ENCODE assay signal across 8 cellular contexts in the genomic region with DNA sequence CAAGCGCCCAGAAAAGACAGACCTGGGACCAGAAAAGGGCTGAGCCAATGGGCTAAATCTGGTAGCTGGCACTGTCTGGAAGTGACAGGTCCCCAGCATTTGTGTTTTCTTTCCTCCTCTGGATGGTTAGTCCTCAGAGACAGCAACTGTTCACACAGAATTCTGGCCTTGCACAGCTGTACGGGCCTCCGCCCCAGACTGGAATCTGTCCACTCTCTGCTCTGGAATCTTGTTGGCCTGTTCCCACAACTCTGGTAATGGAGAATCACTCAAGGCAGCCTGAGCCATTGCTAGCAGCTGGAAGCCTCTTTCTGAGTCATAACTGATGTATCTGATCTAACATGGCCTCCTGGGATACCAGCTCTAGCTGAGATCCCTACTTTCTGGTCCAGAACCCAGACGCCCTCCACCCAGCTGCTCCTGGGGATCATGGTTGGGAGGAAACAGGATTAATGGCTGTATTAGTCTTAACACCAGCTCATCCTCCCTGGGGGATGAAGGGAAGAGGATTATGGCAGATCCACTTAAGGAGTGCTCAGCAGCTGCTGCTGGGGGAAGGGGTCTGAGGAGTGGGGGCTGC. TPM values are rescaled to one million over a fixed set of nuclear protein-coding genes. Genes with fewer than 3 reads are reported as not detected.
DNase-seq lines count a peak whose midpoint lies in the region; ATAC-seq and TF ChIP-seq lines count a peak whose summit lies in the region.

No MANE protein-coding gene starts in this region.

- TF ChIP-seq EP300 in SK-N-SH (IDR thresholded peaks at IDR 0.05; ENCODE audit: borderline replicate concordance in 1 of 2, low read depth in 1 of 2, low read length in 1 of 2): no peak

- H3K4me2 ChIP-seq in SK-N-SH: peak overlapping the region; percentile 35; the same call in 1 of the 2 replicates

- H3K79me2 ChIP-seq in SK-N-SH (ENCODE audit: insufficient read depth): peaks cover 88% of the 10 kb centered on the region

- no peak overlapping the region for H2AFZ ChIP-seq in SK-N-SH (ENCODE audit: low read depth)

- no peaks in the 10 kb centered on the region for H4K20me1 ChIP-seq in SK-N-SH (ENCODE audit: insufficient read depth)

- CTCF ChIA-PET in SK-N-SH (lab: Yijun Ruan, JAX): interaction anchor here (1.3 kb wide), 1 partner anchor 9 kb away, joined by 3 read pairs; no protein-coding TSS in a partner anchor

- H3K9me3 ChIP-seq in SK-N-SH (no peaks in the 10 kb centered on the region), esophagus squamous epithelium (no peaks in the 10 kb centered on the region), prostate gland (no peaks in the 10 kb centered on the region)

- no peak for ATAC-seq in HG02884 (IDR thresholded peaks at IDR 0.05; ENCODE audit: unreplicated experiment)

- H3K27ac ChIP-seq in SK-N-SH (ENCODE audit: low read depth in 2 of 2, low read length in 1 of 2) (peak overlapping the region; percentile 18 to 89), esophagus squamous epithelium (peak overlapping the region; percentile 2 to 85 (median 48)), prostate gland (no peak overlapping the region)

- H3F3A ChIP-seq in SK-N-SH (replicated peaks; ENCODE audit: insufficient read depth): peaks cover 13% of the 10 kb centered on the region

- no peak overlapping the region for H3K4me3 ChIP-seq in SK-N-SH (ENCODE audit: low read depth in 2 of 2, low read length in 1 of 2)
- H3K4me3 ChIP-seq in esophagus squamous epithelium: peak overlapping the region in 1 of 4 donors; percentile 4
- no peak overlapping the region for H3K4me3 ChIP-seq in prostate gland

- intact Hi-C loops in esophagus squamous epithelium (cut with DNase I) (no loop called here), prostate gland (cut with DNase I) (no loop called here)

- TF ChIP-seq POLR2A in esophagus squamous epithelium (IDR thresholded peaks at IDR 0.05): no peak
- no peak for TF ChIP-seq POLR2A in prostate gland (IDR thresholded peaks at IDR 0.05)

- H3K36me3 ChIP-seq in SK-N-SH (replicated peaks in 1 of 2; ENCODE audit: control insufficient read depth in 1 of 2, insufficient read depth in 2 of 2, low read length in 1 of 2) (peaks cover 6 to 24% of the 10 kb centered on the region in 2 experiments), esophagus squamous epithelium (peaks cover 20 to 39% (median 24%) of the 10 kb centered on the region in 3 donors), prostate gland (no peaks in the 10 kb centered on the region)

- POLR2A ChIA-PET in SK-N-SH (lab: Yijun Ruan, JAX): no interaction called here

- H3K9ac ChIP-seq in SK-N-SH: peak overlapping the region; percentile 44; the same call in 1 of the 2 replicates

- H3K9me2 ChIP-seq in SK-N-SH: no peaks in the 10 kb centered on the region

- DNase-seq in Daoy (ENCODE audit: low read depth) (peak; percentile 79), SK-N-SH (no peak), esophagus squamous epithelium (lab: John Stamatoyannopoulos, UW) (no peak), renal cortical epithelial cell (ENCODE audit: low read depth) (peak; percentile 62), NCI-H526 (lab: John Stamatoyannopoulos, UW) (no peak), prostate gland (ENCODE audit: low spot score) (no peak), AML-193 (lab: John Stamatoyannopoulos, UW) (no peak)

- TF ChIP-seq RAD21 in SK-N-SH (IDR thresholded peaks at IDR 0.05; ENCODE audit: low read length): no peak

- 49% methylated on average over 4 of the region's 4 CpGs for WGBS in SK-N-SH (ENCODE audit: low lambda C conversion rate)
- WGBS in esophagus squamous epithelium, 2 donors: 40 to 67% methylated on average over 2 of the region's 4 CpGs
- WGBS in prostate gland: 71% methylated on average over 4 of the region's 4 CpGs

- H3K27me3 ChIP-seq in SK-N-SH (ENCODE audit: insufficient read depth): no peaks in the 10 kb centered on the region
- no peaks in the 10 kb centered on the region for H3K27me3 ChIP-seq in esophagus squamous epithelium
- H3K27me3 ChIP-seq in prostate gland (replicated peaks; ENCODE audit: insufficient read depth): no peaks in the 10 kb centered on the region

- H3K4me1 ChIP-seq in SK-N-SH (ENCODE audit: control insufficient read depth in 1 of 2, insufficient read depth in 2 of 2, low read depth in 1 of 2, low read length in 1 of 2): peaks cover 0 to 11% of the 10 kb centered on the region in 2 experiments; a peak in 3 of 4 replicates
- peaks cover 4 to 24% (median 13%) of the 10 kb centered on the region in 3 donors for H3K4me1 ChIP-seq in esophagus squamous epithelium
- H3K4me1 ChIP-seq in prostate gland (replicated peaks): no peaks in the 10 kb centered on the region

- TF ChIP-seq CTCF in SK-N-SH (IDR thresholded peaks at IDR 0.05): no peak
- TF ChIP-seq CTCF in esophagus squamous epithelium (IDR thresholded peaks at IDR 0.05): no peak
- no peak for TF ChIP-seq CTCF in prostate gland (IDR thresholded peaks at IDR 0.05)

TF ChIP-seq in SK-N-SH, 30 proteins besides CTCF, POLR2A, EP300 and RAD21:
- TF ChIP-seq YY1 (IDR thresholded peaks at IDR 0.05; ENCODE audit: low read depth): peak; percentile 78
- TF ChIP-seq, protein P1, sequence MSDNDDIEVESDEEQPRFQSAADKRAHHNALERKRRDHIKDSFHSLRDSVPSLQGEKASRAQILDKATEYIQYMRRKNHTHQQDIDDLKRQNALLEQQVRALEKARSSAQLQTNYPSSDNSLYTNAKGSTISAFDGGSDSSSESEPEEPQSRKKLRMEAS (IDR thresholded peaks at IDR 0.05; ENCODE audit: low read depth): no peak
- TF ChIP-seq ELF1 (IDR thresholded peaks at IDR 0.05): no peak
- no peak for TF ChIP-seq GATA2 (CRISPR knock-in tag; IDR thresholded peaks at IDR 0.05)
- peak; percentile 53; the same call in 1 of the 2 replicates for TF ChIP-seq TCF12 (IDR thresholded peaks at IDR 0.05)
- TF ChIP-seq MEF2A (IDR thresholded peaks at IDR 0.05; ENCODE audit: borderline replicate concordance, low read depth): no peak
- TF ChIP-seq JUND (IDR thresholded peaks at IDR 0.05): peak; percentile 46
- no peak for TF ChIP-seq SMC3 (IDR thresholded peaks at IDR 0.05; ENCODE audit: low read depth, low read length)
- TF ChIP-seq, protein P2, sequence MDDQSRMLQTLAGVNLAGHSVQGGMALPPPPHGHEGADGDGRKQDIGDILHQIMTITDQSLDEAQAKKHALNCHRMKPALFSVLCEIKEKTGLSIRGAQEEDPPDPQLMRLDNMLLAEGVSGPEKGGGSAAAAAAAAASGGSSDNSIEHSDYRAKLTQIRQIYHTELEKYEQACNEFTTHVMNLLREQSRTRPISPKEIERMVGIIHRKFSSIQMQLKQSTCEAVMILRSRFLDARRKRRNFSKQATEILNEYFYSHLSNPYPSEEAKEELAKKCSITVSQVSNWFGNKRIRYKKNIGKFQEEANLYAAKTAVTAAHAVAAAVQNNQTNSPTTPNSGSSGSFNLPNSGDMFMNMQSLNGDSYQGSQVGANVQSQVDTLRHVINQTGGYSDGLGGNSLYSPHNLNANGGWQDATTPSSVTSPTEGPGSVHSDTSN (IDR thresholded peaks at IDR 0.05): 0 out of 2 replicates have a peak, but pooled peaks have one; percentile 38
- TF ChIP-seq NFIC (IDR thresholded peaks at IDR 0.05; ENCODE audit: borderline replicate concordance): peak; percentile 25; the same call in 1 of the 2 replicates
- no peak for TF ChIP-seq RCOR1 (IDR thresholded peaks at IDR 0.05; ENCODE audit: low read length)
- TF ChIP-seq FOSL2 (IDR thresholded peaks at IDR 0.05; ENCODE audit: borderline replicate concordance, low read depth): peak; percentile 70

RNA-seq across cellular contexts. Expression of a gene that starts 9.1 kb away (rescaled TPM):
- 8.7 and 10.5 TPM in 2 replicates for total RNA-seq in Daoy (2014; rRNA removed; shearing (Covaris generic))
- polyA plus RNA-seq in SK-N-SH (2012; rRNA removed): 12.4 and 13.6 TPM in 2 replicates
- 5.8 and 9.1 TPM in 2 replicates for polyA plus RNA-seq in SK-N-SH (2012; cell fraction: cytosol; rRNA removed)
- polyA plus RNA-seq in SK-N-SH (2012; cell fraction: nucleus; rRNA removed): 16.3 and 26.3 TPM in 2 replicates
- 10 to 100 TPM in 2 of 4 donors, 1 to 10 TPM in 2; 8.6 to 14.9 (median 10.7) TPM for total RNA-seq in esophagus squamous epithelium
- total RNA-seq in renal cortical epithelial cell: 7.7 and 9.0 TPM in 2 replicates
- 10 to 100 TPM; 15.6 to 21.4 TPM for total RNA-seq in prostate gland

RNA-seq across cellular contexts. Expression of a gene that starts 9.2 kb away (rescaled TPM):
- total RNA-seq in Daoy (2014; rRNA removed; shearing (Covaris generic)): 6.0 and 6.3 TPM in 2 replicates
- polyA plus RNA-seq in SK-N-SH (2012; rRNA removed): 2.7 and 3.4 TPM in 2 replicates
- 1.2 and 2.1 TPM in 2 replicates for polyA plus RNA-seq in SK-N-SH (2012; cell fraction: cytosol; rRNA removed)
- 8.2 and 8.8 TPM in 2 replicates for polyA plus RNA-seq in SK-N-SH (2012; cell fraction: nucleus; rRNA removed)
- 10 to 100 TPM in 2 of 4 donors, 1 to 10 TPM in 2; 6.5 to 13.4 (median 10.0) TPM for total RNA-seq in esophagus squamous epithelium
- 6.6 and 22.4 TPM in 2 replicates for total RNA-seq in renal cortical epithelial cell
- total RNA-seq in prostate gland: 10 to 100 TPM; 26.3 to 33.7 TPM

RNA-seq across cellular contexts. Expression of a gene that starts 23.8 kb away (rescaled TPM):
- 0.39 and 1.2 TPM in 2 replicates for total RNA-seq in Daoy (2014; rRNA removed; shearing (Covaris generic))
- 3.1 and 4.9 TPM in 2 replicates for polyA plus RNA-seq in SK-N-SH (2012; rRNA removed)
- 0.23 and 0.45 TPM in 2 replicates for polyA plus RNA-seq in SK-N-SH (2012; cell fraction: cytosol; rRNA removed)
- 37.4 and 41.9 TPM in 2 replicates for polyA plus RNA-seq in SK-N-SH (2012; cell fraction: nucleus; rRNA removed)
- total RNA-seq in esophagus squamous epithelium: 1 to 10 TPM in 3 of 4 donors, under 1 TPM in 1; 0.41 to 1.3 (median 1.1) TPM
- 0.52 and 1.9 TPM in 2 replicates for total RNA-seq in renal cortical epithelial cell
- 1 to 10 TPM; 2.5 TPM for total RNA-seq in prostate gland

RNA-seq across cellular contexts. Expression of a gene that starts 29.6 kb away (rescaled TPM):
- 58.1 and 77.1 TPM in 2 replicates for total RNA-seq in Daoy (2014; rRNA removed; shearing (Covaris generic))
- 419 and 434 TPM in 2 replicates for polyA plus RNA-seq in SK-N-SH (2012; rRNA removed)
- polyA plus RNA-seq in SK-N-SH (2012; cell fraction: cytosol; rRNA removed): 265 and 341 TPM in 2 replicates
- polyA plus RNA-seq in SK-N-SH (2012; cell fraction: nucleus; rRNA removed): 174 and 208 TPM in 2 replicates
- 10 to 100 TPM; 27.6 to 56.6 (median 44.0) TPM for total RNA-seq in esophagus squamous epithelium
- 89.1 and 128 TPM in 2 replicates for total RNA-seq in renal cortical epithelial cell
- total RNA-seq in prostate gland: 100 to 1,000 TPM; 106 to 175 TPM

RNA-seq across cellular contexts. Expression of a gene that starts 31.6 kb away (rescaled TPM):
- total RNA-seq in Daoy (2014; rRNA removed; shearing (Covaris generic)): 13.7 and 16.1 TPM in 2 replicates
- 117 TPM in 2 replicates for polyA plus RNA-seq in SK-N-SH (2012; rRNA removed)
- polyA plus RNA-seq in SK-N-SH (2012; cell fraction: cytosol; rRNA removed): 77.9 and 88.2 TPM in 2 replicates
- 311 and 328 TPM in 2 replicates for polyA plus RNA-seq in SK-N-SH (2012; cell fraction: nucleus; rRNA removed)
- total RNA-seq in esophagus squamous epithelium: 10 to 100 TPM; 19.0 to 35.9 (median 25.1) TPM
- 24.5 and 35.0 TPM in 2 replicates for total RNA-seq in renal cortical epithelial cell
- 10 to 100 TPM; 40.7 to 51.7 TPM for total RNA-seq in prostate gland

Comparison
In these comparisons a context has a peak if more than half of its experiments do, and no peak if none do; other contexts are left out.
1. DNase-seq: peak in Daoy (single experiment) and renal cortical epithelial cell (single experiment); none in SK-N-SH (single experiment), esophagus squamous epithelium (single experiment), NCI-H526 (0 of 2), prostate gland (single experiment) and AML-193 (0 of 2).
2. H3K27ac ChIP-seq: peak in SK-N-SH (2 of 2) and esophagus squamous epithelium (4 of 4); none in prostate gland (0 of 2).